ENCODE assay signal across 10 cellular contexts in genomic region chr9:96376926-96377874, GRCh38. TPM values are rescaled to one million over a fixed set of nuclear protein-coding genes. Genes with fewer than 3 reads are reported as not detected.
DNase-seq lines count a peak whose midpoint lies in the region; TF ChIP-seq lines count a peak whose summit lies in the region.
"Had no signal": no experiment of that assay in that cellular context is flagged by ENCODE, and none has a peak within 500 bp of the region (broad histone marks: within the 10 kb centered on the region; RNA-seq: fewer than 3 reads in every experiment).

No MANE protein-coding gene starts in this region.

- H3K4me1 ChIP-seq in esophagus muscularis mucosa (peaks cover 20 to 37% (median 34%) of the 10 kb centered on the region in 4 donors), neuronal stem cell (ENCODE audit: control insufficient read depth in 2 of 2, insufficient read depth in 1 of 2, low read depth in 1 of 2, low read length in 2 of 2) (peaks cover 5% of the 10 kb centered on the region in 2 donors), tibial artery (peaks cover 0 to 29% (median 11%) of the 10 kb centered on the region in 4 donors)
- H3K4me1 ChIP-seq: psoas muscle had no signal

- no peaks in the 10 kb centered on the region for H3K27me3 ChIP-seq in esophagus muscularis mucosa
- H3K27me3 ChIP-seq in neuronal stem cell (ENCODE audit: control insufficient read depth in 3 of 3, insufficient read depth in 3 of 3, low read depth in 1 of 3, low read length in 3 of 3), result no peaks in the 10 kb centered on the region
- no peaks in the 10 kb centered on the region for H3K27me3 ChIP-seq in tibial artery

- no peak overlapping the region for H2AFZ ChIP-seq in neuronal stem cell (ENCODE audit: low read length)

- H3K18ac ChIP-seq in neuronal stem cell (ENCODE audit: low read length), result peak overlapping the region; percentile 82

- H2BK120ac ChIP-seq in neuronal stem cell (ENCODE audit: low read depth, low read length), result no peak overlapping the region

- no peak overlapping the region for H2BK5ac ChIP-seq in neuronal stem cell (ENCODE audit: low read length)

- H3K14ac ChIP-seq in neuronal stem cell (ENCODE audit: low read length), result no peak overlapping the region

- H3K9me3 ChIP-seq in esophagus muscularis mucosa (no peaks in the 10 kb centered on the region), neuronal stem cell (replicated peaks in 1 of 2; ENCODE audit: control insufficient read depth in 2 of 2, insufficient read depth in 1 of 2, low read depth in 1 of 2, low read length in 2 of 2) (peaks cover 0 to 5% of the 10 kb centered on the region in 2 donors), tibial artery (no peaks in the 10 kb centered on the region)
- H3K9me3 ChIP-seq: psoas muscle had no signal

- peak overlapping the region; percentile 0 to 31 (median 30) for H3K27ac ChIP-seq in esophagus muscularis mucosa (replicated peaks in 1 of 4)
- no peak overlapping the region for H3K27ac ChIP-seq in neuronal stem cell (replicated peaks; ENCODE audit: low read length)
- H3K27ac ChIP-seq in tibial artery, result no peak overlapping the region
- H3K27ac ChIP-seq: psoas muscle had no signal

- no peak overlapping the region for H4K8ac ChIP-seq in neuronal stem cell (ENCODE audit: low read depth, low read length)

- H3K79me1 ChIP-seq in neuronal stem cell (ENCODE audit: low read depth, low read length), result no peaks in the 10 kb centered on the region

- peak overlapping the region; percentile 30 for H3K9ac ChIP-seq in neuronal stem cell (ENCODE audit: low read depth, low read length, poor library complexity)

- H2AK5ac ChIP-seq in neuronal stem cell (ENCODE audit: low read depth, low read length), result no peak overlapping the region

- peaks cover 0 to 13% (median 4%) of the 10 kb centered on the region in 4 donors for H3K36me3 ChIP-seq in esophagus muscularis mucosa
- peaks cover 0 to 13% of the 10 kb centered on the region in 2 donors for H3K36me3 ChIP-seq in neuronal stem cell (replicated peaks in 1 of 2; ENCODE audit: control insufficient read depth in 2 of 2, insufficient read depth in 2 of 2, low read length in 2 of 2)
- peaks cover 0 to 17% (median 0%) of the 10 kb centered on the region in 3 donors for H3K36me3 ChIP-seq in tibial artery

- intact Hi-C loops in esophagus muscularis mucosa (cut with DNase I), result no loop called here
- intact Hi-C loops in tibial artery (cut with DNase I; ENCODE audit: low total_unique reads), result no loop called here

- H4K91ac ChIP-seq in neuronal stem cell (ENCODE audit: low read depth, low read length, poor library complexity), result no peak overlapping the region

- H3K4me2 ChIP-seq in neuronal stem cell (ENCODE audit: insufficient read depth, low read length, poor library complexity, severe bottlenecking), result no peak overlapping the region

- H2BK15ac ChIP-seq in neuronal stem cell (ENCODE audit: low read length), result no peak overlapping the region

- H3K23ac ChIP-seq in neuronal stem cell (ENCODE audit: low read depth, low read length, poor library complexity), result no peak overlapping the region

- TF ChIP-seq EP300 in esophagus muscularis mucosa (IDR thresholded peaks at IDR 0.05), result no peak

- TF ChIP-seq POLR2A in esophagus muscularis mucosa (IDR thresholded peaks at IDR 0.05; ENCODE audit: low read depth), result no peak

- 76% methylated on average over 11 of the region's 11 CpGs for WGBS in esophagus muscularis mucosa
- WGBS in neuronal stem cell (ENCODE audit: extremely low coverage in 2 of 2, insufficient read length in 2 of 2, insufficient replicate concordance in 1 of 2), 2 donors, result no CpG with 5 or more reads among the region's 11 CpGs

- no peak overlapping the region for H3K4ac ChIP-seq in neuronal stem cell (ENCODE audit: low read length)

- no peak for TF ChIP-seq CTCF in esophagus muscularis mucosa (IDR thresholded peaks at IDR 0.05)
- no peak for TF ChIP-seq CTCF in tibial artery (IDR thresholded peaks at IDR 0.05)

- H3K4me3 ChIP-seq in esophagus muscularis mucosa, result no peak overlapping the region
- no peak overlapping the region for H3K4me3 ChIP-seq in neuronal stem cell (ENCODE audit: low read length in 2 of 2)
- no peak overlapping the region for H3K4me3 ChIP-seq in tibial artery
- H3K4me3 ChIP-seq: psoas muscle had no signal

- no peak overlapping the region for H2BK12ac ChIP-seq in neuronal stem cell (ENCODE audit: low read length)

- DNase-seq in EL (peak; percentile 56), NCI-H2196 treated with DMSO at 0.1 percent for 48 hours (lab: John Stamatoyannopoulos, UW; ENCODE audit: unreplicated experiment) (peak; percentile 25), esophagus muscularis mucosa (ENCODE audit: extremely low spot score) (no peak), neuronal stem cell (ENCODE audit: low spot score) (no peak), DMS153 (lab: John Stamatoyannopoulos, UW) (no peak), tibial artery (no peak), NK-92 (lab: John Stamatoyannopoulos, UW; ENCODE audit: unreplicated experiment) (no peak), retina (no peak)
- DNase-seq: activated gamma-delta T cell treated with Interleukin-2 at 50 U/mL for 16 hours, psoas muscle had no signal

RNA-seq across cellular contexts. Expression of gene SLC35D2, which starts 6.3 kb away (rescaled TPM):
- 10 to 100 TPM; 20.5 to 29.5 (median 21.8) TPM for total RNA-seq in esophagus muscularis mucosa
- polyA plus RNA-seq in neuronal stem cell (2013, experiment 1 of 2), result 22.3 TPM
- polyA plus RNA-seq in neuronal stem cell (2013, experiment 2 of 2), result 22.2 TPM

RNA-seq across cellular contexts. Expression of gene ZNF367, which starts 41.0 kb away (rescaled TPM):
- total RNA-seq in esophagus muscularis mucosa, result 1 to 10 TPM; 2.0 to 3.4 (median 2.6) TPM
- 5.1 TPM for polyA plus RNA-seq in neuronal stem cell (2013, experiment 1 of 2)
- 5.1 TPM for polyA plus RNA-seq in neuronal stem cell (2013, experiment 2 of 2)

Comparison
In these comparisons a context has a peak if more than half of its experiments do, and no peak if none do; other contexts are left out.
1. DNase-seq: peak in EL (single experiment) and NCI-H2196 treated with DMSO at 0.1 percent for 48 hours (single experiment); none in esophagus muscularis mucosa (single experiment), neuronal stem cell (single experiment), DMS153 (single experiment), tibial artery (0 of 2), NK-92 (single experiment) and retina (single experiment).
2. H3K27ac ChIP-seq: peak in esophagus muscularis mucosa (4 of 4); none in neuronal stem cell (single experiment) and tibial artery (0 of 2).